ENCODE assay signal across 19 cellular contexts in the genomic region with DNA sequence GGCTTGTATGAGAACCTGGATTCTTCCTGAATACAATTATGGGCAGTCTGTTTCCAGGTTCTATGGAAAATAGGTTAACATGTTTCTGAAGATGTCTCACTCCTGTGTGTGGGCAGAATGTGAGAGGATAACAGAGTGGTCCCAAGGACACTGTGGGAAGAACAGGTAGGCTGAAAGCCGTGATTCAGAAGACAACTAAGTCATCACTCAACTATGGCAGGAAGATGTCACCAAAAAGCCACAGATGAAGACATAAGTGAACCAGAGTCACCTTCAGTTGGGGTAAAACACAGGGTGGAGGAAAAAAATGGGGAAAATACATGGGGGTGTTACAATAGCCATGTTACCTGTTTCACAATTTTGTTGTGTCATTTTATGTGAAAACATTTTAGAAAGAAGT.
A peak's percentile ranks its signal among the peaks of the same experiment; 100 is the strongest.
DNase-seq lines count a peak whose midpoint lies in the region; ATAC-seq and TF ChIP-seq lines count a peak whose summit lies in the region.
"Had no signal": no experiment of that assay in that cellular context is flagged by ENCODE, and none has a peak within 500 bp of the region (broad histone marks: within the 10 kb centered on the region; RNA-seq: fewer than 3 reads in every experiment).

No MANE protein-coding gene starts in this region.

- peak overlapping the region; percentile 40 for H3K27ac ChIP-seq in smooth muscle cell (ENCODE audit: low read depth)
- H3K27ac ChIP-seq in coronary artery: no peak overlapping the region
- H3K27ac ChIP-seq: foreskin keratinocyte, prostate gland, SK-N-MC, tibial nerve had no signal

- no peak overlapping the region for H3K9ac ChIP-seq in smooth muscle cell (ENCODE audit: low read depth)

- no peaks in the 10 kb centered on the region for H3K36me3 ChIP-seq in smooth muscle cell (ENCODE audit: low read depth)
- H3K36me3 ChIP-seq: prostate gland had no signal

- peaks cover 10% of the 10 kb centered on the region for H3K36me3 Mint-ChIP-seq in activated T-cell treated with anti-CD3 and anti-CD28 coated beads, Interleukin-2, amount 50 U/mL, for 4 hours (ENCODE audit: insufficient read depth)
- H3K36me3 Mint-ChIP-seq in T-cell: peaks cover 21% of the 10 kb centered on the region

- H3K4me3 ChIP-seq in smooth muscle cell (no peak overlapping the region), coronary artery (no peak overlapping the region)
- H3K4me3 ChIP-seq: prostate gland, SK-N-MC, tibial nerve had no signal

- H3K4me1 ChIP-seq in smooth muscle cell (ENCODE audit: low read depth): no peaks in the 10 kb centered on the region
- H3K4me1 ChIP-seq: prostate gland, tibial nerve had no signal

- no peak overlapping the region for H2AFZ ChIP-seq in smooth muscle cell (ENCODE audit: low read depth)

- no peak overlapping the region for H3K4me2 ChIP-seq in smooth muscle cell

- ATAC-seq in activated T-cell treated with anti-CD3 and anti-CD28 coated beads, Interleukin-2, amount 50 U/mL, for 4 hours: peak; percentile 66 to 70
- peak; percentile 40 for ATAC-seq in GM21390 (IDR thresholded peaks at IDR 0.05; ENCODE audit: unreplicated experiment)
- peak; percentile 21 for ATAC-seq in HG03442 (IDR thresholded peaks at IDR 0.05; ENCODE audit: unreplicated experiment)
- no peak for ATAC-seq in T-cell (replicated peaks in 1 of 4)
- ATAC-seq: CD8-positive, alpha-beta T cell; left ventricle myocardium superior; naive thymus-derived CD8-positive, alpha-beta T cell had no signal

- TF ChIP-seq CTCF in smooth muscle cell (IDR thresholded peaks at IDR 0.05; ENCODE audit: borderline replicate concordance, insufficient read depth, poor library complexity, severe bottlenecking): no peak
- TF ChIP-seq CTCF in coronary artery (IDR thresholded peaks at IDR 0.05): no peak

- POLR2A ChIA-PET in T-cell (lab: Charles Lee): no interaction called here

- H3K4me1 Mint-ChIP-seq in activated T-cell treated with anti-CD3 and anti-CD28 coated beads, Interleukin-2, amount 50 U/mL, for 4 hours (ENCODE audit: low read depth): peaks cover 33% of the 10 kb centered on the region
- peaks cover 0 to 9% (median 9%) of the 10 kb centered on the region in 3 donors for H3K4me1 Mint-ChIP-seq in T-cell

- no peak for DNase-seq in activated T-cell treated with anti-CD3 and anti-CD28 coated beads, Interleukin-2, amount 50 U/mL, for 4 hours
- DNase-seq in activated T-cell treated with anti-CD3 and anti-CD28 coated beads, Interleukin-2, amount 50 U/mL, for 1 hour: no peak
- DNase-seq in smooth muscle cell (lab: John Stamatoyannopoulos, UW; ENCODE audit: unreplicated experiment) (no peak), coronary artery (ENCODE audit: low spot score) (no peak), midbrain (lab: John Stamatoyannopoulos, UW) (no peak), T-cell (no peak)
- DNase-seq: amygdala; CD8-positive, alpha-beta T cell; EL; left ventricle myocardium superior; naive thymus-derived CD8-positive, alpha-beta T cell; NCI-H2081; NCI-H524 treated with DMSO at 0.1 percent for 48 hours had no signal

- no peaks in the 10 kb centered on the region for H3F3A ChIP-seq in smooth muscle cell (ENCODE audit: low read depth)

- H3K27me3 ChIP-seq in smooth muscle cell (ENCODE audit: low read depth): no peaks in the 10 kb centered on the region
- H3K27me3 ChIP-seq: foreskin keratinocyte, tibial nerve had no signal

- H3K27me3 Mint-ChIP-seq in activated T-cell treated with anti-CD3 and anti-CD28 coated beads, Interleukin-2, amount 50 U/mL, for 4 hours (ENCODE audit: low read depth): no peaks in the 10 kb centered on the region
- no peaks in the 10 kb centered on the region for H3K27me3 Mint-ChIP-seq in T-cell
- H3K27me3 Mint-ChIP-seq: naive thymus-derived CD8-positive, alpha-beta T cell had no signal

- no peaks in the 10 kb centered on the region for H3K9me3 ChIP-seq in smooth muscle cell (replicated peaks; ENCODE audit: low read depth)
- H3K9me3 ChIP-seq: prostate gland, tibial nerve had no signal

- H3K27ac Mint-ChIP-seq in T-cell: peak overlapping the region in 1 of 2 donors; percentile 19
- H3K27ac Mint-ChIP-seq: CD8-positive, alpha-beta T cell; naive thymus-derived CD8-positive, alpha-beta T cell had no signal

- no peak overlapping the region for H3K4me3 Mint-ChIP-seq in activated T-cell treated with anti-CD3 and anti-CD28 coated beads, Interleukin-2, amount 50 U/mL, for 4 hours
- no peak overlapping the region for H3K4me3 Mint-ChIP-seq in T-cell
- H3K4me3 Mint-ChIP-seq: CD8-positive, alpha-beta T cell; naive thymus-derived CD8-positive, alpha-beta T cell had no signal

- no peaks in the 10 kb centered on the region for H3K79me2 ChIP-seq in smooth muscle cell (ENCODE audit: low read depth)

- no peaks in the 10 kb centered on the region for H4K20me1 ChIP-seq in smooth muscle cell (ENCODE audit: low read depth)

- CTCF ChIA-PET in T-cell (lab: Charles Lee): no interaction called here

- 81% methylated on average over 1 of the region's 1 CpG for WGBS in smooth muscle cell (ENCODE audit: low lambda C conversion rate)

- no peaks in the 10 kb centered on the region for H3K9me3 Mint-ChIP-seq in activated T-cell treated with anti-CD3 and anti-CD28 coated beads, Interleukin-2, amount 50 U/mL, for 4 hours
- H3K9me3 Mint-ChIP-seq in T-cell: no peaks in the 10 kb centered on the region
- H3K9me3 Mint-ChIP-seq: CD8-positive, alpha-beta T cell had no signal

Comparison
In these comparisons a context has a peak if more than half of its experiments do, and no peak if none do; other contexts are left out.
1. ATAC-seq: peak in activated T-cell treated with anti-CD3 and anti-CD28 coated beads, Interleukin-2, amount 50 U/mL, for 4 hours (2 of 2), GM21390 (single experiment) and HG03442 (single experiment); none in T-cell (0 of 4).